In the genomic region with DNA sequence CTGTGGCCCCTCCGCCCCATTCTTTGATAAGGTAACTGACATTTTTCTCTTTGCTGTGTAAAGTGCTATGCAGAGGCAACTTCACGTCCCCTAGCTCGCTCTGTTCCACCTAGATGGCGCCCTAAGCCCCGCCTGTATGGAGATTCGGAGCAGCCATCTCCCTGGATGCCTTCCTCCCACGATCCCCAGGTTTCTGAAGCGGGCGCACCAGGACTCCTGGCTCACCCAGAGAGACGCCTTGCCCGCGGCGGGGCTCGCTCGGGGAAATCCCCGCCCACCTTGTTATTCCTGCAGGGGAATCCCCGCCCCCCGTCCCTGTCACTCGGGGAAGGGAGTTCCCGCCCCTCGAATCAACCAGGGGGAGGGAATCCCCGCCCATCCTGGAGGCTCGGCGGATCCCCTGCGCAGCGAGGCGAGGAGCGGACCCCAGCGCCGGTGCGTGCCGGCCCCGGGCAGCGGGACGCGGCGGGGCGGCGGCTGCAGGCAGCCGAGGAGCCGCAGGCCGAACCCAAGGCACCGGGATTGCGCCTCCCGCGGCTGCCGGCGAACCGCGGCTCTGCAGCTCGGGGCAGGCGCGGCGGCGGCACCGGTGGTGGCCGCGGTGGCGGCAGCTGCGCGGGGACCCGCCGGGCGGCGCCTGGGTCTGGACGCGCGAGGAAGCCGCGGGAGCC, we compare ENCODE assay signal across 8 cellular contexts. TPM values are rescaled to one million over a fixed set of nuclear protein-coding genes. Genes with fewer than 3 reads are reported as not detected.
DNase-seq lines count a peak whose midpoint lies in the region; ATAC-seq and TF ChIP-seq lines count a peak whose summit lies in the region.

A gene (plus strand): TSS at position 384 of the 671 bp plus-strand sequence.

- H3K4me1 ChIP-seq in DND-41 (ENCODE audit: insufficient read depth, low read length) (peaks cover 11% of the 10 kb centered on the region), KMS-11 (ENCODE audit: low read depth, poor library complexity, severe bottlenecking) (peaks cover 6% of the 10 kb centered on the region)

- H4K20me1 ChIP-seq in DND-41 (ENCODE audit: insufficient read depth, low read length) = no peaks in the 10 kb centered on the region; the same call in 1 of the 2 replicates
- H4K20me1 ChIP-seq in KMS-11 (ENCODE audit: insufficient read depth) = no peaks in the 10 kb centered on the region

- peaks cover 42% of the 10 kb centered on the region for H3K27me3 ChIP-seq in DND-41 (ENCODE audit: insufficient read depth, low read length, poor library complexity)
- H3K27me3 ChIP-seq in KMS-11 (ENCODE audit: insufficient read depth, low read depth) = no peaks in the 10 kb centered on the region

- peak within 1 kb of the TSS; percentile 73 for H3K4me2 ChIP-seq in DND-41 (ENCODE audit: insufficient read depth, low read length)
- peak within 1 kb of the TSS; percentile 76 for H3K4me2 ChIP-seq in KMS-11

- H3K4me3 ChIP-seq in DND-41 (ENCODE audit: low read depth in 1 of 2, low read length in 2 of 2) (peak within 1 kb of the TSS; percentile 21 to 56; a peak in 3 of 4 replicates), KMS-11 (IDR thresholded peaks at IDR 0.05; ENCODE audit: insufficient read depth, low read depth, low read length) (no peak within 1 kb of the TSS)

- TF ChIP-seq CTCF in DND-41 (IDR thresholded peaks at IDR 0.05; ENCODE audit: borderline replicate concordance, extremely low read depth, low read length, poor library complexity, severe bottlenecking) = peak; percentile 46
- TF ChIP-seq CTCF in KMS-11 (conservative IDR thresholded peaks at IDR 0.05; ENCODE audit: low read depth, low read length) = peak; percentile 46; the same call in 1 of the 2 replicates

- H3K79me2 ChIP-seq in DND-41 (ENCODE audit: insufficient read depth, low read length) (no peaks in the 10 kb centered on the region), KMS-11 (ENCODE audit: insufficient read depth, low read depth) (no peaks in the 10 kb centered on the region)

- peak; percentile 88 for ATAC-seq in DND-41 (ENCODE audit: insufficient read depth, low read depth)
- peak; percentile 73 for ATAC-seq in GM21786 (IDR thresholded peaks at IDR 0.05; ENCODE audit: unreplicated experiment)

- H3K9ac ChIP-seq in DND-41 (ENCODE audit: low read depth, low read length) = peak within 1 kb of the TSS; percentile 42; the same call in 1 of the 2 replicates
- H3K9ac ChIP-seq in KMS-11 = peak within 1 kb of the TSS; percentile 62

- H2AFZ ChIP-seq in DND-41 (ENCODE audit: low read depth, low read length) (peak within 1 kb of the TSS; percentile 69), KMS-11 (ENCODE audit: low read depth) (peak within 1 kb of the TSS; percentile 96)

- H3K27ac ChIP-seq in DND-41 (ENCODE audit: low read length) = no peak within 1 kb of the TSS
- H3K27ac ChIP-seq in KMS-11 = no peak within 1 kb of the TSS

- H3K36me3 ChIP-seq in DND-41 (ENCODE audit: insufficient read depth, low read length) = no peaks in the 10 kb centered on the region
- no peaks in the 10 kb centered on the region for H3K36me3 ChIP-seq in KMS-11 (ENCODE audit: insufficient read depth)

- DNase-seq in DND-41 = peak; percentile 80
- DNase-seq in SHP77 treated with DMSO at 0.1 percent for 48 hours (lab: John Stamatoyannopoulos, UW) = peak; percentile 53
- peak; percentile 59 for DNase-seq in activated gamma-delta T cell treated with anti-CD3 and anti-CD28 coated beads, Interleukin-2, amount 50 U/mL, for 16 hours (ENCODE audit: low read depth)
- peak; percentile 70 for DNase-seq in germinal center (ENCODE audit: low spot score)
- DNase-seq in occipital lobe (lab: John Stamatoyannopoulos, UW) = peak; percentile 83
- peak; percentile 84 for DNase-seq in superior temporal gyrus (ENCODE audit: extremely low spot score)

- H3K9me3 ChIP-seq in DND-41 (ENCODE audit: insufficient read depth, low read length, severe bottlenecking) = no peaks in the 10 kb centered on the region

RNA-seq across cellular contexts. Expression of the gene that starts here (rescaled TPM):
- 22.0 TPM for total RNA-seq in occipital lobe
